29 cellular contexts compared by ENCODE assay signal in the genomic region with DNA sequence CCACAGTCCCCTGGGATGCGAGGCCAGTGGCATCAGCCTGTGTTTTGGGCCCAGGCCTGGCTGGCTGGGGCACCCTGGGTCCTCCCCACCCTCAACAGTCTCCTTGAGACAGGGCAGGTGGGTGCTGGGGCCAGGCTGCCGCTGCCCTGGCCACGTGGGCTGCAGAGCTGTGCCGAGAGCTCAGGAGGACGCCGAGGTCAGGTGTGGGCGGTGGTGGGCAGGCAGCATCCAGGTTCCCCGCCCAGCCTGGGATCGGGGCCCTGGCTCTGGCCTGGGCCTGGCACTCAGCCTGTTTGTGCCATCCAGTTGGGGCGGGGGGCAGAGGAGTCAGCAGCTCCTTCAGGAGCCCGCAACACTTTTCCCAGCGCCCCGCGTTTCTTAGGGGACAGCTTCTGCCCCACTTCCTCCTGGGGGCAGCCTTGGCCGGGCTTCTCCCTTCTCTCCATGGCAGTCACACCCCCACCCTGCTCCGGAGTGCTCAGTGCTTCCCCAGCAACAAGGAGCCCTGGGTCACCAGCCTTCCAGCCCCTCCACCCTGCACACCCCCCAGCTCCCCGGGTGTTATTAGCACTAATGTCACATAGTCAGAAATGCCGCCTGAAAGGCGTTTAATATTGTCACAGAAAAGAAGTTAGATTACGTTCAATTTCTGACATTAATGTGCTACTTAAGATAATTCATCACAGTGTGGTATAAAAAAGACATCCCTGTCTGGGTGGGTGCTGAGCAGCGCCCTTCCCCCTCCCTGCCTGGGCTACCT. TPM values are rescaled to one million over a fixed set of nuclear protein-coding genes. Genes with fewer than 3 reads are reported as not detected.
DNase-seq lines count a peak whose midpoint lies in the region; ATAC-seq and TF ChIP-seq lines count a peak whose summit lies in the region.
"Had no signal": no experiment of that assay in that cellular context is flagged by ENCODE, and none has a peak within 500 bp of the region (broad histone marks: within the 10 kb centered on the region; RNA-seq: fewer than 3 reads in every experiment).

No MANE protein-coding gene starts in this region.

- H3K9me3 ChIP-seq in A673 (ENCODE audit: low read depth, low read length, poor library complexity, severe bottlenecking) (no peaks in the 10 kb centered on the region), BLaER1 (no peaks in the 10 kb centered on the region), iPS-15b (ENCODE audit: control insufficient read depth, insufficient read depth, low read length) (no peaks in the 10 kb centered on the region)
- H3K9me3 ChIP-seq: left lung, MG63, sigmoid colon had no signal

- POLR2A ChIA-PET in A673 (lab: Charles Lee; ENCODE audit: low non-redundant PET), result no interaction called here

- H3K27me3 ChIP-seq in A673 (replicated peaks; ENCODE audit: insufficient read depth, low read depth, low read length, poor library complexity) (no peaks in the 10 kb centered on the region), BLaER1 (no peaks in the 10 kb centered on the region), iPS-15b (ENCODE audit: control insufficient read depth, insufficient read depth, low read length) (no peaks in the 10 kb centered on the region)
- H3K27me3 ChIP-seq: left lung, MG63, sigmoid colon had no signal

- CTCF ChIA-PET in A673 (lab: Charles Lee), result interaction anchor here (0.7 kb wide), 1 partner anchor 201 kb away, joined by 3 read pairs; no protein-coding TSS in a partner anchor

- peaks cover 75% of the 10 kb centered on the region for H4K20me1 ChIP-seq in BLaER1

- no peak overlapping the region for H3K27ac ChIP-seq in A673 (ENCODE audit: low read depth, low read length, poor library complexity, severe bottlenecking)
- H3K27ac ChIP-seq in BLaER1, result no peak overlapping the region
- H3K27ac ChIP-seq: C4-2B, left lung, sigmoid colon had no signal

- peaks cover 20% of the 10 kb centered on the region for H3K4me1 ChIP-seq in A673 (ENCODE audit: insufficient read depth, low read length, poor library complexity, severe bottlenecking)
- H3K4me1 ChIP-seq in BLaER1, result peaks cover 60% of the 10 kb centered on the region
- H3K4me1 ChIP-seq in iPS-15b (ENCODE audit: control insufficient read depth, insufficient read depth, low read length), result peaks cover 4% of the 10 kb centered on the region
- H3K4me1 ChIP-seq: left lung, sigmoid colon had no signal

- intact Hi-C loops in A673 (cut with micrococcal nuclease; ENCODE audit: unreplicated experiment), result no loop called here

- no peak for ATAC-seq in HG02571 (IDR thresholded peaks at IDR 0.05; ENCODE audit: unreplicated experiment)
- ATAC-seq: activated T-cell treated with anti-CD3 and anti-CD28 coated beads, Interleukin-2, amount 50 U/mL, for 72 hours; left lung; stimulated activated naive CD8-positive, alpha-beta T cell treated with anti-CD3 and anti-CD28 coated beads, Interleukin-15, amount 100 ng/mL, for 72 hours had no signal

- no TSS peak for BruUV-seq in A673 (replicated peaks; lab: Mats Ljungman, UMichigan)

- peak; percentile 11 for DNase-seq in A673 (ENCODE audit: low spot score)
- DNase-seq in NCI-H2227 (lab: John Stamatoyannopoulos, UW; ENCODE audit: unreplicated experiment), result peak; percentile 79
- DNase-seq in SKM-1 treated with dmso at 0.1 percent for 144 hours (lab: John Stamatoyannopoulos, UW; ENCODE audit: unreplicated experiment), result no peak
- no peak for DNase-seq in retina
- DNase-seq: activated CD4-positive, alpha-beta memory T cell treated with anti-CD3 and anti-CD28 coated beads for 36 hours; activated CD4-positive, alpha-beta T cell treated with anti-CD3 and anti-CD28 coated beads for 1 hour; activated T-cell treated with anti-CD3 and anti-CD28 coated beads, Interleukin-2, amount 50 U/mL, for 72 hours; central memory CD4-positive, alpha-beta T cell; COR-L47; cortex of kidney; effector memory CD4-positive, alpha-beta T cell; erythroblast; islet precursor cell; KG1; left lung; mesenchymal stem cell; MG63; NCI-H446 treated with DMSO at 0.1 percent for 48 hours; NCI-H82; RPMI8226; sigmoid colon; stimulated activated CD4-positive, alpha-beta T cell treated with anti-CD3 and anti-CD28 coated beads, Interleukin-12 subunit alpha, Interleukin-12 subunit beta, amount 100 ng/mL, for 4 hours; stimulated activated CD4-positive, alpha-beta T cell treated with anti-CD3 and anti-CD28 coated beads, Interleukin-2, amount 100 ng/mL, for 48 hours; stimulated activated naive CD8-positive, alpha-beta T cell treated with anti-CD3 and anti-CD28 coated beads, Interleukin-15, amount 100 ng/mL, for 72 hours had no signal

- H3K36me3 ChIP-seq in A673 (ENCODE audit: insufficient read depth, low read length, poor library complexity, severe bottlenecking) (no peaks in the 10 kb centered on the region), BLaER1 (peaks cover 46% of the 10 kb centered on the region), iPS-15b (ENCODE audit: control insufficient read depth, insufficient read depth, low read length) (peaks cover 43% of the 10 kb centered on the region)
- H3K36me3 ChIP-seq: left lung, MG63, sigmoid colon had no signal

- no peak for TF ChIP-seq CTCF in A673 (conservative IDR thresholded peaks at IDR 0.05; ENCODE audit: low read depth, low read length)

- H3K9ac ChIP-seq in BLaER1 (peak overlapping the region; percentile 39), iPS-15b (ENCODE audit: low read depth, low read length) (peak overlapping the region; percentile 24)

- H3K4me3 ChIP-seq in A673 (ENCODE audit: low read depth, low read length, poor library complexity, severe bottlenecking) (no peak overlapping the region), BLaER1 (no peak overlapping the region), iPS-15b (ENCODE audit: low read depth, low read length) (no peak overlapping the region)
- H3K4me3 ChIP-seq: left lung, MG63, sigmoid colon had no signal

- peak overlapping the region; percentile 93 for H3K4me2 ChIP-seq in BLaER1

RNA-seq across cellular contexts. Expression of a gene that starts 30.8 kb away (rescaled TPM):
- 11.5 and 16.0 TPM in 2 replicates for total RNA-seq in A673 (2021)
- total RNA-seq: OCI-LY7 had no signal

Comparison
In these comparisons a context has a peak if more than half of its experiments do, and no peak if none do; other contexts are left out.
1. DNase-seq: peak in A673 (single experiment) and NCI-H2227 (single experiment); none in SKM-1 treated with dmso at 0.1 percent for 144 hours (single experiment) and retina (single experiment).